Comparison of ENCODE assay signal across 1 cellular context in the genomic region with DNA sequence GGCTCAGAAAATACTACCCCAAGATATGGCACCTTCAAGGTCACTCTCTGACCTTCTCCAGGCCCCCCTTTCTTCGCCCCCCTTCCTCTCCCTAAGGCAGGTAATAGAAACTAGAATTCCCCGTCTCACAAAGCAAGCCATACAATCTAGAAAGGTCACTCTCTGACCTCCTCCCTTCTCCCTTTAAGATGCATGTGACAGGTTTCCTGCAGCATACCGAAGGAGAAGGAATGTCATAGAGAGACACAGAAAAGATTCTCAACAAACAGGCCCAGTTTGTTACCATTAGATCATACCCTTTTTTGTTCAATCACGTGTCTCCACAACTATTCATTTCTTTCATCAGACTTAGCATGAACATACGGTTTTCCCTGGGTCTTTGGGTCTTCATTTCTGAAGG.
TF ChIP-seq lines count a peak whose summit lies in the region.

No MANE protein-coding gene starts in this region.

TF ChIP-seq in GM23338, 12 proteins besides CTCF, POLR2A, EP300 and RAD21 (continued from another document):
- TF ChIP-seq, protein P1, sequence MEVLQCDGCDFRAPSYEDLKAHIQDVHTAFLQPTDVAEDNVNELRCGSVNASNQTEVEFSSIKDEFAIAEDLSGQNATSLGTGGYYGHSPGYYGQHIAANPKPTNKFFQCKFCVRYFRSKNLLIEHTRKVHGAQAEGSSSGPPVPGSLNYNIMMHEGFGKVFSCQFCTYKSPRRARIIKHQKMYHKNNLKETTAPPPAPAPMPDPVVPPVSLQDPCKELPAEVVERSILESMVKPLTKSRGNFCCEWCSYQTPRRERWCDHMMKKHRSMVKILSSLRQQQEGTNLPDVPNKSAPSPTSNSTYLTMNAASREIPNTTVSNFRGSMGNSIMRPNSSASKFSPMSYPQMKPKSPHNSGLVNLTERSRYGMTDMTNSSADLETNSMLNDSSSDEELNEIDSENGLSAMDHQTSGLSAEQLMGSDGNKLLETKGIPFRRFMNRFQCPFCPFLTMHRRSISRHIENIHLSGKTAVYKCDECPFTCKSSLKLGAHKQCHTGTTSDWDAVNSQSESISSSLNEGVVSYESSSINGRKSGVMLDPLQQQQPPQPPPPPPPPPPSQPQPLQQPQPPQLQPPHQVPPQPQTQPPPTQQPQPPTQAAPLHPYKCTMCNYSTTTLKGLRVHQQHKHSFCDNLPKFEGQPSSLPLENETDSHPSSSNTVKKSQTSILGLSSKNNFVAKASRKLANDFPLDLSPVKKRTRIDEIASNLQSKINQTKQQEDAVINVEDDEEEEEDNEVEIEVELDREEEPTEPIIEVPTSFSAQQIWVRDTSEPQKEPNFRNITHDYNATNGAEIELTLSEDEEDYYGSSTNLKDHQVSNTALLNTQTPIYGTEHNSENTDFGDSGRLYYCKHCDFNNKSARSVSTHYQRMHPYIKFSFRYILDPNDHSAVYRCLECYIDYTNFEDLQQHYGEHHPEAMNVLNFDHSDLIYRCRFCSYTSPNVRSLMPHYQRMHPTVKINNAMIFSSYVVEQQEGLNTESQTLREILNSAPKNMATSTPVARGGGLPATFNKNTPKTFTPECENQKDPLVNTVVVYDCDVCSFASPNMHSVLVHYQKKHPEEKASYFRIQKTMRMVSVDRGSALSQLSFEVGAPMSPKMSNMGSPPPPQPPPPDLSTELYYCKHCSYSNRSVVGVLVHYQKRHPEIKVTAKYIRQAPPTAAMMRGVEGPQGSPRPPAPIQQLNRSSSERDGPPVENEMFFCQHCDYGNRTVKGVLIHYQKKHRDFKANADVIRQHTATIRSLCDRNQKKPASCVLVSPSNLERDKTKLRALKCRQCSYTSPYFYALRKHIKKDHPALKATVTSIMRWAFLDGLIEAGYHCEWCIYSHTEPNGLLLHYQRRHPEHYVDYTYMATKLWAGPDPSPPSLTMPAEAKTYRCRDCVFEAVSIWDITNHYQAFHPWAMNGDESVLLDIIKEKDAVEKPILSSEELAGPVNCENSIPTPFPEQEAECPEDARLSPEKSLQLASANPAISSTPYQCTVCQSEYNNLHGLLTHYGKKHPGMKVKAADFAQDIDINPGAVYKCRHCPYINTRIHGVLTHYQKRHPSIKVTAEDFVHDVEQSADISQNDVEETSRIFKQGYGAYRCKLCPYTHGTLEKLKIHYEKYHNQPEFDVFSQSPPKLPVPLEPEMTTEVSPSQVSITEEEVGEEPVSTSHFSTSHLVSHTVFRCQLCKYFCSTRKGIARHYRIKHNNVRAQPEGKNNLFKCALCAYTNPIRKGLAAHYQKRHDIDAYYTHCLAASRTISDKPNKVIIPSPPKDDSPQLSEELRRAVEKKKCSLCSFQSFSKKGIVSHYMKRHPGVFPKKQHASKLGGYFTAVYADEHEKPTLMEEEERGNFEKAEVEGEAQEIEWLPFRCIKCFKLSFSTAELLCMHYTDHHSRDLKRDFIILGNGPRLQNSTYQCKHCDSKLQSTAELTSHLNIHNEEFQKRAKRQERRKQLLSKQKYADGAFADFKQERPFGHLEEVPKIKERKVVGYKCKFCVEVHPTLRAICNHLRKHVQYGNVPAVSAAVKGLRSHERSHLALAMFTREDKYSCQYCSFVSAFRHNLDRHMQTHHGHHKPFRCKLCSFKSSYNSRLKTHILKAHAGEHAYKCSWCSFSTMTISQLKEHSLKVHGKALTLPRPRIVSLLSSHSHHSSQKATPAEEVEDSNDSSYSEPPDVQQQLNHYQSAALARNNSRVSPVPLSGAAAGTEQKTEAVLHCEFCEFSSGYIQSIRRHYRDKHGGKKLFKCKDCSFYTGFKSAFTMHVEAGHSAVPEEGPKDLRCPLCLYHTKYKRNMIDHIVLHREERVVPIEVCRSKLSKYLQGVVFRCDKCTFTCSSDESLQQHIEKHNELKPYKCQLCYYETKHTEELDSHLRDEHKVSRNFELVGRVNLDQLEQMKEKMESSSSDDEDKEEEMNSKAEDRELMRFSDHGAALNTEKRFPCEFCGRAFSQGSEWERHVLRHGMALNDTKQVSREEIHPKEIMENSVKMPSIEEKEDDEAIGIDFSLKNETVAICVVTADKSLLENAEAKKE (CRISPR knock-in tag; IDR thresholded peaks at IDR 0.05), result no peak
- TF ChIP-seq STAT1 (IDR thresholded peaks at IDR 0.05; ENCODE audit: unreplicated experiment) (no peak), CREB1 (CRISPR knock-in tag; IDR thresholded peaks at IDR 0.05; ENCODE audit: low read depth) (no peak), NANOG (IDR thresholded peaks at IDR 0.05; ENCODE audit: borderline replicate concordance) (no peak), EZH2 (IDR thresholded peaks at IDR 0.05; ENCODE audit: low read depth, unreplicated experiment) (no peak), POLR2AphosphoS5 (IDR thresholded peaks at IDR 0.05; ENCODE audit: low read depth) (no peak), ZNF114 (CRISPR knock-in tag; IDR thresholded peaks at IDR 0.05) (no peak), ZNF331 (CRISPR knock-in tag; IDR thresholded peaks at IDR 0.05; ENCODE audit: low read depth) (no peak), EZH2phosphoT487 (IDR thresholded peaks at IDR 0.05; ENCODE audit: unreplicated experiment) (no peak)
- TF ChIP-seq, protein P2, sequence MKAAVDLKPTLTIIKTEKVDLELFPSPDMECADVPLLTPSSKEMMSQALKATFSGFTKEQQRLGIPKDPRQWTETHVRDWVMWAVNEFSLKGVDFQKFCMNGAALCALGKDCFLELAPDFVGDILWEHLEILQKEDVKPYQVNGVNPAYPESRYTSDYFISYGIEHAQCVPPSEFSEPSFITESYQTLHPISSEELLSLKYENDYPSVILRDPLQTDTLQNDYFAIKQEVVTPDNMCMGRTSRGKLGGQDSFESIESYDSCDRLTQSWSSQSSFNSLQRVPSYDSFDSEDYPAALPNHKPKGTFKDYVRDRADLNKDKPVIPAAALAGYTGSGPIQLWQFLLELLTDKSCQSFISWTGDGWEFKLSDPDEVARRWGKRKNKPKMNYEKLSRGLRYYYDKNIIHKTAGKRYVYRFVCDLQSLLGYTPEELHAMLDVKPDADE (IDR thresholded peaks at IDR 0.05), result no peak
- TF ChIP-seq, protein P3, sequence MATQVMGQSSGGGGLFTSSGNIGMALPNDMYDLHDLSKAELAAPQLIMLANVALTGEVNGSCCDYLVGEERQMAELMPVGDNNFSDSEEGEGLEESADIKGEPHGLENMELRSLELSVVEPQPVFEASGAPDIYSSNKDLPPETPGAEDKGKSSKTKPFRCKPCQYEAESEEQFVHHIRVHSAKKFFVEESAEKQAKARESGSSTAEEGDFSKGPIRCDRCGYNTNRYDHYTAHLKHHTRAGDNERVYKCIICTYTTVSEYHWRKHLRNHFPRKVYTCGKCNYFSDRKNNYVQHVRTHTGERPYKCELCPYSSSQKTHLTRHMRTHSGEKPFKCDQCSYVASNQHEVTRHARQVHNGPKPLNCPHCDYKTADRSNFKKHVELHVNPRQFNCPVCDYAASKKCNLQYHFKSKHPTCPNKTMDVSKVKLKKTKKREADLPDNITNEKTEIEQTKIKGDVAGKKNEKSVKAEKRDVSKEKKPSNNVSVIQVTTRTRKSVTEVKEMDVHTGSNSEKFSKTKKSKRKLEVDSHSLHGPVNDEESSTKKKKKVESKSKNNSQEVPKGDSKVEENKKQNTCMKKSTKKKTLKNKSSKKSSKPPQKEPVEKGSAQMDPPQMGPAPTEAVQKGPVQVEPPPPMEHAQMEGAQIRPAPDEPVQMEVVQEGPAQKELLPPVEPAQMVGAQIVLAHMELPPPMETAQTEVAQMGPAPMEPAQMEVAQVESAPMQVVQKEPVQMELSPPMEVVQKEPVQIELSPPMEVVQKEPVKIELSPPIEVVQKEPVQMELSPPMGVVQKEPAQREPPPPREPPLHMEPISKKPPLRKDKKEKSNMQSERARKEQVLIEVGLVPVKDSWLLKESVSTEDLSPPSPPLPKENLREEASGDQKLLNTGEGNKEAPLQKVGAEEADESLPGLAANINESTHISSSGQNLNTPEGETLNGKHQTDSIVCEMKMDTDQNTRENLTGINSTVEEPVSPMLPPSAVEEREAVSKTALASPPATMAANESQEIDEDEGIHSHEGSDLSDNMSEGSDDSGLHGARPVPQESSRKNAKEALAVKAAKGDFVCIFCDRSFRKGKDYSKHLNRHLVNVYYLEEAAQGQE (IDR thresholded peaks at IDR 0.05; ENCODE audit: unreplicated experiment), result no peak
